In the genomic region with DNA sequence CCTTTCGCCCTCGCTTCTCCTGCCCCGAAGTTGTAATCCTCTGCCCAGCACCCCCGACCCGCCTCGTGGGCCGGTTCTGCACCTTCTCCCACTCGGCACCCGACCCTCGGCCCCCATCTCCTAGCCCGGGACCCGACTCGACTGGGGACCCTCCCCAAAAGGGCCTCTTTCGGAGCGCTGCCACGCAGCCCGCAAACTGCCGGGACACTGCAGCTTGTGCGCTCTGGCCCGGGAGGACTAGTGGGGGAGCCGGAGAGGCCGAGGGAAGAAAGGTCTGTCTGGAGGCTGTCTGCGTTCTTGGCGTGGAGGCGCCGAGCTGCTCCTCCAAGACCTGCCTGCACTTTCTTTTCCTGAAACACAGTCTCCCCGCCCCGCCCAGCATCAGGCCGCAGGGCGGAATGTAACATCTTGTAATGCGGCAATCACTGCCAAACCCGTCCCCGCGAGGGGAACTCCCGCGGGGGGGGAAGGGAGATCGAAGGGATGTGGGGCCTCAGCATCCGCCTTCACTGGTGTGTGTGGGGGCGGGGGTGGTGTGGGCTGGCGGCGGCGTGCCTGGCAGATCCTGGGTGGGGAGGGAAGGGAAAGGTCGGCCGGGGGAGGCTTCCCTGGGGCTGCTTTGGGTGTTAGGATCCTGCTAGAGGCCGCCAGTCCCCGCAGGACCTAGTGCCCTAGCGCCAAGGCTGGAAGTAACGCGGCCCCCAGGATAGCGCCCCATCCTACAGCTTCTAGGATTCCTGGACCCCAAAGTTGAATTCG, we compare ENCODE assay signal across 8 cellular contexts. TPM values are rescaled to one million over a fixed set of nuclear protein-coding genes. Genes with fewer than 3 reads are reported as not detected.
DNase-seq lines count a peak whose midpoint lies in the region; ATAC-seq and TF ChIP-seq lines count a peak whose summit lies in the region.

No MANE protein-coding gene starts in this region.

- H3K4me2 ChIP-seq in DOHH2 (ENCODE audit: low read length), result peak overlapping the region; percentile 89

- peaks cover 8% of the 10 kb centered on the region; the same call in 1 of the 2 replicates for H4K20me1 ChIP-seq in DOHH2 (ENCODE audit: control insufficient read depth, insufficient read depth, low read depth, low read length)

- ATAC-seq in GM21528 (IDR thresholded peaks at IDR 0.05; ENCODE audit: low FRiP score, unreplicated experiment), result no peak
- ATAC-seq in HG03342 (IDR thresholded peaks at IDR 0.05; ENCODE audit: unreplicated experiment), result no peak

- TF ChIP-seq CTCF in DOHH2 (IDR thresholded peaks at IDR 0.05; ENCODE audit: low read depth, low read length, poor library complexity, severe bottlenecking) (no peak), breast epithelium (IDR thresholded peaks at IDR 0.05) (no peak), kidney epithelial cell (IDR thresholded peaks at IDR 0.05; ENCODE audit: insufficient read depth, low read length, poor library complexity, severe bottlenecking) (no peak)

- intact Hi-C loops in breast epithelium (cut with DNase I; ENCODE audit: low total_unique reads), result no loop called here

- H3K9me3 ChIP-seq in DOHH2 (ENCODE audit: control insufficient read depth, insufficient read depth, low read length), result no peaks in the 10 kb centered on the region
- H3K9me3 ChIP-seq in breast epithelium, result no peaks in the 10 kb centered on the region

- H3K27ac ChIP-seq in DOHH2 (ENCODE audit: low read depth, low read length) (no peak overlapping the region), breast epithelium (no peak overlapping the region)

- H3K4me1 ChIP-seq in DOHH2 (ENCODE audit: control insufficient read depth, low read length), result peaks cover 49% of the 10 kb centered on the region
- peaks cover 23 to 36% of the 10 kb centered on the region in 2 donors for H3K4me1 ChIP-seq in breast epithelium

- H3K4me3 ChIP-seq in DOHH2 (ENCODE audit: low read length), result peak overlapping the region; percentile 79
- H3K4me3 ChIP-seq in breast epithelium, result peak overlapping the region; percentile 28 to 69 (median 38)
- peak overlapping the region; percentile 24 for H3K4me3 ChIP-seq in kidney epithelial cell (ENCODE audit: low read depth, low read length)

- H3K9me2 ChIP-seq in DOHH2 (replicated peaks; ENCODE audit: control insufficient read depth, low read length), result no peaks in the 10 kb centered on the region

- H3K36me3 ChIP-seq in DOHH2 (ENCODE audit: control insufficient read depth, low read length), result no peaks in the 10 kb centered on the region
- no peaks in the 10 kb centered on the region for H3K36me3 ChIP-seq in breast epithelium
- H3K36me3 ChIP-seq in kidney epithelial cell (ENCODE audit: control insufficient read depth, insufficient read depth, low read length), result no peaks in the 10 kb centered on the region

- H3F3A ChIP-seq in DOHH2 (ENCODE audit: control insufficient read depth, insufficient read depth), result peaks cover 13% of the 10 kb centered on the region

- peaks cover 96% of the 10 kb centered on the region for H3K27me3 ChIP-seq in DOHH2 (ENCODE audit: control insufficient read depth, low read length)
- peaks cover 25 to 100% of the 10 kb centered on the region in 2 donors for H3K27me3 ChIP-seq in breast epithelium
- H3K27me3 ChIP-seq in kidney epithelial cell (ENCODE audit: control insufficient read depth, insufficient read depth, low read length), result peaks cover 71% of the 10 kb centered on the region

- no peaks in the 10 kb centered on the region for H3K79me2 ChIP-seq in DOHH2 (ENCODE audit: control insufficient read depth, low read length)

- DNase-seq in HuH-7 (ENCODE audit: low spot score) (peak; percentile 84), T1000 (lab: John Stamatoyannopoulos, UW) (peak; percentile 40), breast epithelium (ENCODE audit: low spot score in 2 of 2) (peak in 1 of 2 donors; percentile 71), kidney epithelial cell (ENCODE audit: low read depth) (no peak)
- DNase-seq in stimulated activated CD8-positive, alpha-beta memory T cell treated with anti-CD3 and anti-CD28 coated beads, Interleukin-12 subunit alpha, Interleukin-12 subunit beta, amount 100 ng/mL, for 1 hour (ENCODE audit: low read depth), result peak; percentile 54

- TF ChIP-seq POLR2A in breast epithelium (IDR thresholded peaks at IDR 0.05), result no peak

RNA-seq across cellular contexts. Expression of a gene that starts 7.4 kb away (rescaled TPM):
- under 1 TPM in 1 of 3 donors, not detected in 2; 0.44 TPM for total RNA-seq in breast epithelium
- total RNA-seq in kidney epithelial cell, result 0.08 TPM in 1 of 2 replicates, not detected in the other

RNA-seq across cellular contexts. Expression of a gene that starts 10.0 kb away (rescaled TPM):
- total RNA-seq in breast epithelium (under 1 TPM in 1 of 3 donors, not detected in 2; 0.29 TPM), kidney epithelial cell (0.17 TPM in 1 of 2 replicates, not detected in the other)

Comparison
In these comparisons a context has a peak if more than half of its experiments do, and no peak if none do; other contexts are left out.
1. H3K4me3 ChIP-seq: peak in every context shown above with its lines; median percentile 79 in DOHH2; 38 in breast epithelium; 24 in kidney epithelial cell.